Comparison of ENCODE assay signal across 8 cellular contexts in genomic region chr3:57691411-57692133, GRCh38. TPM values are rescaled to one million over a fixed set of nuclear protein-coding genes. Genes with fewer than 3 reads are reported as not detected.
DNase-seq lines count a peak whose midpoint lies in the region; TF ChIP-seq lines count a peak whose summit lies in the region.

No MANE protein-coding gene starts in this region.

- TF ChIP-seq CTCF in WI38 (IDR thresholded peaks at IDR 0.05; ENCODE audit: low read depth, low read length) (no peak), fibroblast of pulmonary artery (IDR thresholded peaks at IDR 0.05; ENCODE audit: low read length, missing control alignments) (no peak), retinal pigment epithelial cell (conservative IDR thresholded peaks at IDR 0.05; ENCODE audit: low read depth, low read length) (no peak)

- H3K9me3 ChIP-seq in HUES48 (ENCODE audit: control insufficient read depth, insufficient read depth, low read length) = no peaks in the 10 kb centered on the region

- H3K4me3 ChIP-seq in HUES48 (ENCODE audit: low read depth, low read length) (peak overlapping the region; percentile 89), WI38 (ENCODE audit: low read depth, low read length) (peak overlapping the region; percentile 83), fibroblast of pulmonary artery (replicated peaks; ENCODE audit: low read depth, low read length) (peak overlapping the region; percentile 57), retinal pigment epithelial cell (ENCODE audit: low read length) (peak overlapping the region; percentile 66)

- peaks cover 11% of the 10 kb centered on the region; the same call in 1 of the 2 replicates for H3K4me1 ChIP-seq in HUES48 (ENCODE audit: control insufficient read depth, insufficient read depth, low read length)

- peak overlapping the region; percentile 90; the same call in 1 of the 2 replicates for H3K9ac ChIP-seq in HUES48 (ENCODE audit: low read depth, low read length)

- H3K36me3 ChIP-seq in HUES48 (ENCODE audit: control insufficient read depth, insufficient read depth, low read length) = no peaks in the 10 kb centered on the region

- peak overlapping the region; percentile 93 for H3K27ac ChIP-seq in HUES48 (ENCODE audit: low read depth, low read length)

- DNase-seq in fibroblast of pulmonary artery (ENCODE audit: low read depth) (peak; percentile 5), retinal pigment epithelial cell (ENCODE audit: low read depth) (no peak), NCI-H1048 (lab: John Stamatoyannopoulos, UW) (no peak), GM19238 (ENCODE audit: insufficient read length, low spot score) (no peak), cerebellar cortex (ENCODE audit: low spot score) (no peak), cerebellum (ENCODE audit: low spot score) (no peak)

- no peaks in the 10 kb centered on the region for H3K27me3 ChIP-seq in HUES48 (ENCODE audit: control insufficient read depth, insufficient read depth, low read length)

RNA-seq across cellular contexts. Expression of gene DENND6A, which starts 1.3 kb away (rescaled TPM):
- total RNA-seq in cerebellum = 33.7 TPM
